12 cellular contexts compared by ENCODE assay signal in the genomic region with DNA sequence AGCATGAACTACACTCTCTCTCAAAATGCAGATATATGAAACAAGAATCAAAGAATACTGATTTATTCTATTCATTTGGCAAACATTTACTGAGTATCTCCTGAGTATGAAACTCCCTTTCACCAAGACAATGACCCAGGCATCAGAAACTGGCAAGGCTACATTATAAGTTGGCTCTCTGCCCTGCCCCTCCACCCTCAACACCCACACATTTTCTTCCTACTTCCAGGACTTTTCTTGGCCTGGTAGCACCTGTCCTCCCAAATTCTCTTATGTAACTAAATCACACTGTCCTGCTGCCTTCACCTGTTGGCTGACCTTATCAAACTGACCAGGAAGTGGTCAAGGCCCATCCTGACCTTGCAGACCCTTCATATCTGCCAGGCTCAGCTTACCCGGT. TPM values are rescaled to one million over a fixed set of nuclear protein-coding genes. Genes with fewer than 3 reads are reported as not detected.
"Had no signal": no experiment of that assay in that cellular context is flagged by ENCODE, and none has a peak within 500 bp of the region (broad histone marks: within the 10 kb centered on the region; RNA-seq: fewer than 3 reads in every experiment).

No MANE protein-coding gene starts in this region.

- DNase-seq: activated CD4-positive, alpha-beta T cell treated with anti-CD3 and anti-CD28 coated beads for 36 hours; activated CD8-positive, alpha-beta memory T cell treated with anti-CD3 and anti-CD28 coated beads, Interleukin-2, amount 50 U/mL, for 48 hours; activated CD8-positive, alpha-beta T cell treated with anti-CD3 and anti-CD28 coated beads, Interleukin-2, amount 10 ng/mL, durations not matched to agents 7 days and 5 days; activated naive CD4-positive, alpha-beta T cell treated with anti-CD3 and anti-CD28 coated beads, Interleukin-2, amount 50 U/mL, for 16 hours; effector memory CD8-positive, alpha-beta T cell; kidney; pancreas; stimulated activated CD4-positive, alpha-beta T cell treated with anti-CD3 and anti-CD28 coated beads, Interleukin-4, amount 100 ng/mL, for 4 hours; stimulated activated naive CD8-positive, alpha-beta T cell treated with anti-CD3 and anti-CD28 coated beads, Interleukin-15, amount 100 ng/mL, for 72 hours; T-helper 9 cell had no signal

- H3K27ac Mint-ChIP-seq: activated CD4-positive, alpha-beta T cell treated with anti-CD3 and anti-CD28 coated beads for 36 hours; activated CD8-positive, alpha-beta T cell treated with anti-CD3 and anti-CD28 coated beads, Interleukin-2, amount 10 ng/mL, durations not matched to agents 7 days and 5 days; activated T-helper 1 cell treated with anti-CD3 and anti-CD28 coated beads, Interleukin-12 subunit alpha, Interleukin-12 subunit beta, Interleukin-2, Interleukin-4 antibody, amounts not matched to agents 30 ng/mL and 10 ng/mL and 1 ng/mL, durations not matched to agents 14 hours and 24 hours and 36 hours; dendritic cell treated with granulocyte-macrophage colony-stimulating factor and Interleukin-4, amounts not matched to agents 40 ng/mL and 50 ng/mL, for 4 days; effector memory CD8-positive, alpha-beta T cell; stimulated activated naive CD8-positive, alpha-beta T cell treated with anti-CD3 and anti-CD28 coated beads, Interleukin-15, amount 100 ng/mL, for 72 hours had no signal

- ATAC-seq: activated CD4-positive, alpha-beta T cell treated with anti-CD3 and anti-CD28 coated beads for 36 hours; activated CD8-positive, alpha-beta T cell treated with anti-CD3 and anti-CD28 coated beads, Interleukin-2, amount 10 ng/mL, durations not matched to agents 7 days and 5 days; effector memory CD8-positive, alpha-beta T cell; pancreas; stimulated activated naive CD8-positive, alpha-beta T cell treated with anti-CD3 and anti-CD28 coated beads, Interleukin-15, amount 100 ng/mL, for 72 hours had no signal

- H3K9me3 Mint-ChIP-seq: activated T-helper 1 cell treated with anti-CD3 and anti-CD28 coated beads, Interleukin-12 subunit alpha, Interleukin-12 subunit beta, Interleukin-2, Interleukin-4 antibody, amounts not matched to agents 30 ng/mL and 10 ng/mL and 1 ng/mL, durations not matched to agents 14 hours and 24 hours and 36 hours had no signal

- H3K27me3 ChIP-seq: pancreas had no signal

- H3K36me3 ChIP-seq: pancreas had no signal

- H3K4me1 Mint-ChIP-seq: activated CD4-positive, alpha-beta T cell treated with anti-CD3 and anti-CD28 coated beads for 36 hours; stimulated activated naive CD8-positive, alpha-beta T cell treated with anti-CD3 and anti-CD28 coated beads, Interleukin-15, amount 100 ng/mL, for 72 hours had no signal

- H3K9me3 ChIP-seq: pancreas had no signal

- H3K4me3 Mint-ChIP-seq: activated CD4-positive, alpha-beta T cell treated with anti-CD3 and anti-CD28 coated beads for 36 hours; activated CD8-positive, alpha-beta T cell treated with anti-CD3 and anti-CD28 coated beads, Interleukin-2, amount 10 ng/mL, durations not matched to agents 7 days and 5 days; activated T-helper 1 cell treated with anti-CD3 and anti-CD28 coated beads, Interleukin-12 subunit alpha, Interleukin-12 subunit beta, Interleukin-2, Interleukin-4 antibody, amounts not matched to agents 30 ng/mL and 10 ng/mL and 1 ng/mL, durations not matched to agents 14 hours and 24 hours and 36 hours; dendritic cell treated with granulocyte-macrophage colony-stimulating factor and Interleukin-4, amounts not matched to agents 40 ng/mL and 50 ng/mL, for 4 days; effector memory CD8-positive, alpha-beta T cell; stimulated activated naive CD8-positive, alpha-beta T cell treated with anti-CD3 and anti-CD28 coated beads, Interleukin-15, amount 100 ng/mL, for 72 hours had no signal

RNA-seq across cellular contexts. Expression of gene RASEF, which starts 3.5 kb away (rescaled TPM):
- total RNA-seq: activated CD4-positive, alpha-beta T cell treated with anti-CD3 and anti-CD28 coated beads for 36 hours; activated CD8-positive, alpha-beta T cell treated with anti-CD3 and anti-CD28 coated beads, Interleukin-2, amount 10 ng/mL, durations not matched to agents 7 days and 5 days; activated T-helper 1 cell treated with anti-CD3 and anti-CD28 coated beads, Interleukin-12 subunit alpha, Interleukin-12 subunit beta, Interleukin-2, Interleukin-4 antibody, amounts not matched to agents 30 ng/mL and 10 ng/mL and 1 ng/mL, durations not matched to agents 14 hours and 24 hours and 36 hours had no signal
